ENCODE assay signal across 8 cellular contexts in the genomic region with DNA sequence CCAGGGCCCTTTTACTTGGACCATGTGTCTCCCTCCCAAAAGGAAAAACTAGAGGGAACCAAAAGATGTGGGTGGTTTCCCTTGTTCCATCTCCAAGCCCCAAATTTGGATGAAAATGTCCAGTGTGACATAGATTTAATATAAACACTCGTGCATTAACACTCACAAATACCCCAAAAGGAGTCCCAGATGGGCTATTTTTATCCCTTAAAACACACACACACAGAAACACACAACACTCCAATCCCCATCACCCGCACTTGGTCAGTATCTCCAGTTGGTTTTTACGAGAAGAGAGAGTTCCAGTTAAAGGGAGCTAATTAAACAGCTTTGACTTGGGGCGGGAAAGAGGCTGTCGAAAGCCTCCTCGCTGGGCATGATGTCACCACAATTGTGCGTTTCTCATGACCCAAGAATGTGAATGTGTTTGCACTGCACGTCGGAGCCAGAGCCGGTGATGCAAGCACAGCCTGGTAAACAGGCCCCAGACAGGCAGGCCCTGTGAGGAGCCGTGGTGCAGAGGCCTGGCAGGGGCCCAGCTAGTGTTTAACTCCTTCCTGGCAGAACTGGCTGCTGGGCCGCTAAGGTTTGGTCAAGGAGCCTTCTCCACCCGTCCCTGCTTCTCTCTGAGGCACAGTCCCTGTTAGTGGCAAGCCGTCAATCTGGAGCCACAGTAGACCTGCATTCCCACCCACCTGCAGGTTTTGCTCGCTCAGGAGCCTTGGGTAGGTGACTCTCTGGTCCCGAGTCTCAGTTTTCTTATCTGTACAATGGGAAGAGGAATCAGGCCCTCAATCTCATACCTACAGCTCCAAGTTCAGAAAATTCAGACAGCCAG. TPM values are rescaled to one million over a fixed set of nuclear protein-coding genes. Genes with fewer than 3 reads are reported as not detected.
A peak's percentile ranks its signal among the peaks of the same experiment; 100 is the strongest.
DNase-seq lines count a peak whose midpoint lies in the region; ATAC-seq and TF ChIP-seq lines count a peak whose summit lies in the region.

No MANE protein-coding gene starts in this region.

- H2BK5ac ChIP-seq in trophoblast cell (ENCODE audit: low read depth, low read length, poor library complexity) = peak overlapping the region; percentile 90

- no peak for ATAC-seq in GM18870 (IDR thresholded peaks at IDR 0.05; ENCODE audit: unreplicated experiment)
- ATAC-seq in HG02642 (IDR thresholded peaks at IDR 0.05; ENCODE audit: poor library complexity, unreplicated experiment) = no peak

- H3K9me3 Mint-ChIP-seq in glutamatergic neuron (ENCODE audit: unreplicated experiment) = peaks cover 3% of the 10 kb centered on the region

- H3K4me1 ChIP-seq in trophoblast cell (ENCODE audit: control insufficient read depth in 1 of 2, insufficient read depth in 2 of 2, low read length in 2 of 2) = peaks cover 24 to 30% of the 10 kb centered on the region in 2 experiments

- no peaks in the 10 kb centered on the region for H3K36me3 Mint-ChIP-seq in glutamatergic neuron (ENCODE audit: unreplicated experiment)

- peaks cover 1% of the 10 kb centered on the region for H3K27me3 Mint-ChIP-seq in glutamatergic neuron (ENCODE audit: unreplicated experiment)

- no peak overlapping the region for H3K23ac ChIP-seq in trophoblast cell (ENCODE audit: low read length)

- no CpG with 5 or more reads among the region's 16 CpGs for WGBS in trophoblast cell (ENCODE audit: extremely low coverage, insufficient coverage, insufficient read length)

- peak overlapping the region; percentile 94 for H2BK12ac ChIP-seq in trophoblast cell (ENCODE audit: low read length)

- H3K79me2 ChIP-seq in trophoblast cell (ENCODE audit: control insufficient read depth, insufficient read depth, low read length, poor library complexity) = peaks cover 1% of the 10 kb centered on the region

- peak overlapping the region; percentile 68 for H3K27ac ChIP-seq in trophoblast cell (ENCODE audit: low read depth, low read length)

- H2BK120ac ChIP-seq in trophoblast cell (ENCODE audit: insufficient read depth, low read length, poor library complexity) = peak overlapping the region; percentile 94

- H3K4me2 ChIP-seq in trophoblast cell (ENCODE audit: low read length) = peak overlapping the region; percentile 18

- no peaks in the 10 kb centered on the region for H3K4me1 Mint-ChIP-seq in glutamatergic neuron (ENCODE audit: low read depth, unreplicated experiment)

- DNase-seq in HFF-Myc (ENCODE audit: extremely low read depth, low read depth) (peak; percentile 76), SW480 (ENCODE audit: low spot score) (peak; percentile 68), glutamatergic neuron (peak; percentile 30), trophoblast cell (peak; percentile 94 to 97), GF-D8 (lab: John Stamatoyannopoulos, UW) (no peak)
- no peak for DNase-seq in stimulated activated naive CD4-positive, alpha-beta T cell treated with Interleukin-2 at 50 U/mL for 16 hours (lab: John Stamatoyannopoulos, UW)

- no peak overlapping the region for H3K9ac ChIP-seq in trophoblast cell (ENCODE audit: low read length)

- peak overlapping the region; percentile 74 for H4K8ac ChIP-seq in trophoblast cell (ENCODE audit: low read depth, low read length)

- peak overlapping the region; percentile 43 for H2AFZ ChIP-seq in trophoblast cell (ENCODE audit: insufficient read depth, low read length, poor library complexity)

- H3K36me3 ChIP-seq in trophoblast cell (ENCODE audit: control insufficient read depth in 1 of 2, insufficient read depth in 2 of 2, low read length in 2 of 2) = no peaks in the 10 kb centered on the region

- H2AK5ac ChIP-seq in trophoblast cell (ENCODE audit: low read length) = peak overlapping the region; percentile 71

- H3K9me3 ChIP-seq in trophoblast cell (ENCODE audit: insufficient read depth, low read depth, low read length) = no peaks in the 10 kb centered on the region

- H3K79me1 ChIP-seq in trophoblast cell (ENCODE audit: low read length) = peaks cover 25% of the 10 kb centered on the region

- peak overlapping the region; percentile 73 for H3K18ac ChIP-seq in trophoblast cell (ENCODE audit: low read length)

- H3K27ac Mint-ChIP-seq in glutamatergic neuron (ENCODE audit: unreplicated experiment) = no peak overlapping the region

- H4K12ac ChIP-seq in trophoblast cell (ENCODE audit: low read depth, low read length) = no peak overlapping the region

- H3K14ac ChIP-seq in trophoblast cell (ENCODE audit: low read length) = peak overlapping the region; percentile 80

- H3K27me3 ChIP-seq in trophoblast cell (ENCODE audit: insufficient read depth, low read length) = no peaks in the 10 kb centered on the region

- TF ChIP-seq CTCF in HFF-Myc (IDR thresholded peaks at IDR 0.05; ENCODE audit: low read depth, low read length, missing control alignments) (no peak), glutamatergic neuron (IDR thresholded peaks at IDR 0.05; ENCODE audit: partially characterized antibody, unreplicated experiment) (no peak)

- peak overlapping the region; percentile 98 for H4K91ac ChIP-seq in trophoblast cell (ENCODE audit: low read depth, low read length)

- no peak overlapping the region for H3K4me3 Mint-ChIP-seq in glutamatergic neuron (ENCODE audit: unreplicated experiment)

- peak overlapping the region; percentile 71 for H3K4ac ChIP-seq in trophoblast cell (ENCODE audit: low read depth, low read length)

- H3K4me3 ChIP-seq in HFF-Myc (replicated peaks; ENCODE audit: low read depth, low read length) (no peak overlapping the region), trophoblast cell (ENCODE audit: low read depth, low read length) (no peak overlapping the region)

RNA-seq across cellular contexts. Expression of gene SMTN, which starts 25.6 kb away (rescaled TPM):
- 13.3 TPM for total RNA-seq in glutamatergic neuron (ENCODE audit: unreplicated experiment)
- 76.6 and 79.2 TPM in 2 replicates for polyA plus RNA-seq in trophoblast cell (2013)

RNA-seq across cellular contexts. Expression of gene SELENOM, which starts 51.8 kb away (rescaled TPM):
- 40.9 TPM for total RNA-seq in glutamatergic neuron (ENCODE audit: unreplicated experiment)
- 70.7 and 77.0 TPM in 2 replicates for polyA plus RNA-seq in trophoblast cell (2013)

Comparison
In these comparisons a context has a peak if more than half of its experiments do, and no peak if none do; other contexts are left out.
1. DNase-seq: peak in HFF-Myc (single experiment), SW480 (single experiment), glutamatergic neuron (single experiment) and trophoblast cell (2 of 2); none in GF-D8 (single experiment) and stimulated activated naive CD4-positive, alpha-beta T cell treated with Interleukin-2 at 50 U/mL for 16 hours (single experiment).